In the genomic region with DNA sequence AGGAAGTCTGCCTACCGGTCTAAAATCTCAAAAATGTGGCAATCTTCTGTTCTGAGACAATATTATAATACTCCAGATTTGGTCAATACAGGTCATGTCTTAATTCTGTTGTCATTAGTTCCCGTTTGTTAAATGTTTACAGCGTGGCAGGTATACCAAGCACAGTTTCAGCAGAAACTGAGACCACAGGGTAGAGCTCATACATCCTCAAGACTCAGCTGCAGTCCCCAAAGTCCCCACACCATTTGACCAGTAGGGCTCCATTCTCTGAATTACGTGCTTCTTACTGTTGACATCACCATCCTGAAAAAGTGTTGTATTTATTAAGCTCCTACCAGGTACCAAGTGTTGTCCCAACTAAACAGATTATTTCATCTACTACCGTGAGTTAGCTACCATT, we compare ENCODE assay signal across 18 cellular contexts.
DNase-seq lines count a peak whose midpoint lies in the region; ATAC-seq and TF ChIP-seq lines count a peak whose summit lies in the region.
"Had no signal": no experiment of that assay in that cellular context is flagged by ENCODE, and none has a peak within 500 bp of the region (broad histone marks: within the 10 kb centered on the region; RNA-seq: fewer than 3 reads in every experiment).

No MANE protein-coding gene starts in this region.

- intact Hi-C loops in sciatic nerve (cut with DNase I): no loop called here
- intact Hi-C loops in esophagus squamous epithelium (cut with DNase I): no loop called here

- no peak for TF ChIP-seq CTCF in esophagus squamous epithelium (IDR thresholded peaks at IDR 0.05)

- H3K27me3 ChIP-seq in esophagus squamous epithelium: no peaks in the 10 kb centered on the region

- H3K4me1 ChIP-seq in esophagus squamous epithelium: no peaks in the 10 kb centered on the region

- TF ChIP-seq POLR2A in esophagus squamous epithelium (IDR thresholded peaks at IDR 0.05): no peak

- H3K27ac ChIP-seq in esophagus squamous epithelium: no peak overlapping the region

- WGBS in esophagus squamous epithelium, 2 donors: 64 to 66% methylated on average over 4 to 5 of the region's 5 CpGs

- H3K36me3 ChIP-seq in esophagus squamous epithelium: no peaks in the 10 kb centered on the region

- H3K4me3 ChIP-seq in esophagus squamous epithelium: no peak overlapping the region

- DNase-seq in activated naive CD4-positive, alpha-beta T cell treated with Interleukin-2 at 50 U/mL for 16 hours: no peak
- no peak for DNase-seq in sciatic nerve (ENCODE audit: low spot score)
- DNase-seq in esophagus squamous epithelium (lab: John Stamatoyannopoulos, UW): no peak
- DNase-seq: CD4-positive, CD25-positive, alpha-beta regulatory T cell; DMS79; GOT3; HCEC 1CT; Kasumi-1; NCI-H1694; NCI-H2081; NCI-H2171; NCI-H524 treated with DMSO at 0.1 percent for 48 hours; SHP77; T-helper 2 cell had no signal

- peak; percentile 57 for ATAC-seq in GM19397 (IDR thresholded peaks at IDR 0.05; ENCODE audit: unreplicated experiment)
- peak; percentile 62 for ATAC-seq in HG02973 (IDR thresholded peaks at IDR 0.05; ENCODE audit: unreplicated experiment)
- peak; percentile 68 for ATAC-seq in HG03520 (IDR thresholded peaks at IDR 0.05; ENCODE audit: unreplicated experiment)
- no peak for ATAC-seq in sciatic nerve
- ATAC-seq in GM18858 (IDR thresholded peaks at IDR 0.05; ENCODE audit: unreplicated experiment): no peak

- H3K9me3 ChIP-seq in esophagus squamous epithelium: no peaks in the 10 kb centered on the region

Comparison
In these comparisons a context has a peak if more than half of its experiments do, and no peak if none do; other contexts are left out.
1. ATAC-seq: peak in GM19397 (single experiment), HG02973 (single experiment) and HG03520 (single experiment); none in sciatic nerve (single experiment) and GM18858 (single experiment).